9 cellular contexts compared by ENCODE assay signal in the genomic region with DNA sequence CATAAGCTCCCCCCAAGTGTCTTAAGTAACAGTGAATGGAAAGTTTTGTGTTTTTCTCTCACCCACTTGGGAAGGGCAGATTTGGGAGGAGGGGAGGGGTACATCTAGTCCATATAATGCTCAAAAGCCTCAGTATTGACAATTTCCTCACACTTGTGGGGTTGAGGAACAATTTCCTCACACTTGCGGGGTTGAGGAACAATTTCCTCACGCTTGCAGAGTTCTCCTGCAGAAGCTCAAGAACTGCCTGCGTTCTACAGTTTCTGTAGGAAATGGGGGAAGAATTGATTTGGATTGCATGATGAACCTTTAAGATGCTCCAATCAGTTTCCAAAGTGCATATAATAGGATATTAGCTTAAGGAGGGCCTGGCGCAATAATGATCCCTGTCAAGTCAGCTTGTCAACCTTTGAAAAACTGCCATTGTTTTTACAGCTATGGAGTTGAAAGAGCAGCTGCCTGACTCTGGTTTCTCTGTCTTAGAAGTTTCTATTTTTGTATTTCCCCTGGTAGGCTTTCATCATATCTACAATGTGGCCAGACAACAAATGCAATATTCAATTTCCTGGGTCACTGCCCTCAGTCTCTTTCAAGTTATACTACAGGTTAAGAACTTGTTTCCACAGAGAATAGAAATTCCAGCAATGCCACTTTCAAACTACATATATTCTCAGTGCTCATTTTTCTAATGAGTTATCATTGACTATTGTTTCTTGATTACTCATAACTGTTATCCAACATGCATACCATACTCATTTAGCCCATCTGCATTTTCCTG.
A peak's percentile ranks its signal among the peaks of the same experiment; 100 is the strongest.
DNase-seq lines count a peak whose midpoint lies in the region; ATAC-seq, FAIRE-seq and TF ChIP-seq lines count a peak whose summit lies in the region.
"Had no signal": no experiment of that assay in that cellular context is flagged by ENCODE, and none has a peak within 500 bp of the region (broad histone marks: within the 10 kb centered on the region; RNA-seq: fewer than 3 reads in every experiment).

No MANE protein-coding gene starts in this region.

- no peaks in the 10 kb centered on the region for H3K9me3 ChIP-seq in thyroid gland

- H3K27ac ChIP-seq in thyroid gland: peak overlapping the region; percentile 20 to 30 (median 22)
- H3K27ac ChIP-seq: foreskin keratinocyte had no signal

- no peak for DNase-seq in activated T-cell treated with anti-CD3 and anti-CD28 coated beads, Interleukin-2, amount 50 U/mL, for 4 hours
- no peak for DNase-seq in activated T-cell treated with anti-CD3 and anti-CD28 coated beads, Interleukin-2, amount 50 U/mL, for 1 hour
- DNase-seq in bronchial epithelial cell (ENCODE audit: low read depth): peak; percentile 31
- DNase-seq in thyroid gland: peak in 1 of 2 donors; percentile 4
- no peak for DNase-seq in activated CD8-positive, alpha-beta memory T cell treated with anti-CD3 and anti-CD28 coated beads for 24 hours
- DNase-seq in GM03348 (ENCODE audit: low spot score): no peak
- DNase-seq in natural killer cell: no peak

- H3K4me3 ChIP-seq in bronchial epithelial cell (ENCODE audit: low read depth, low read length): no peak overlapping the region
- H3K4me3 ChIP-seq in thyroid gland (replicated peaks in 1 of 3): no peak overlapping the region

- TF ChIP-seq POLR2A in thyroid gland (IDR thresholded peaks at IDR 0.05): no peak

- H3K36me3 ChIP-seq in bronchial epithelial cell (ENCODE audit: control insufficient read depth, insufficient read depth, low read length) (no peaks in the 10 kb centered on the region), thyroid gland (no peaks in the 10 kb centered on the region)

- 70 to 71% methylated on average over 4 of the region's 4 CpGs for WGBS in thyroid gland, 2 donors

- H3K27ac Mint-ChIP-seq in natural killer cell: peak overlapping the region in 1 of 2 donors; percentile 72

- peaks cover 17 to 25% of the 10 kb centered on the region in 2 donors for H3K4me1 ChIP-seq in thyroid gland

- no peak overlapping the region for H3K4me3 Mint-ChIP-seq in activated T-cell treated with anti-CD3 and anti-CD28 coated beads, Interleukin-2, amount 50 U/mL, for 4 hours
- no peak overlapping the region for H3K4me3 Mint-ChIP-seq in natural killer cell

- H3K27me3 Mint-ChIP-seq in activated T-cell treated with anti-CD3 and anti-CD28 coated beads, Interleukin-2, amount 50 U/mL, for 4 hours (ENCODE audit: low read depth): no peaks in the 10 kb centered on the region
- H3K27me3 Mint-ChIP-seq in natural killer cell (ENCODE audit: low read depth in 2 of 2): no peaks in the 10 kb centered on the region

- peaks cover 9% of the 10 kb centered on the region for H3K36me3 Mint-ChIP-seq in activated T-cell treated with anti-CD3 and anti-CD28 coated beads, Interleukin-2, amount 50 U/mL, for 4 hours (ENCODE audit: insufficient read depth)
- no peaks in the 10 kb centered on the region for H3K36me3 Mint-ChIP-seq in natural killer cell

- H3K4me1 Mint-ChIP-seq in activated T-cell treated with anti-CD3 and anti-CD28 coated beads, Interleukin-2, amount 50 U/mL, for 4 hours (ENCODE audit: low read depth): peaks cover 13% of the 10 kb centered on the region
- H3K4me1 Mint-ChIP-seq in natural killer cell: peaks cover 21 to 25% of the 10 kb centered on the region in 2 donors

- H3K9me3 Mint-ChIP-seq in activated T-cell treated with anti-CD3 and anti-CD28 coated beads, Interleukin-2, amount 50 U/mL, for 4 hours: no peaks in the 10 kb centered on the region
- no peaks in the 10 kb centered on the region for H3K9me3 Mint-ChIP-seq in natural killer cell

- H3K27me3 ChIP-seq in bronchial epithelial cell (ENCODE audit: control insufficient read depth, insufficient read depth, low read length) (no peaks in the 10 kb centered on the region), thyroid gland (no peaks in the 10 kb centered on the region)
- H3K27me3 ChIP-seq: foreskin keratinocyte had no signal

- ATAC-seq in activated T-cell treated with anti-CD3 and anti-CD28 coated beads, Interleukin-2, amount 50 U/mL, for 4 hours: peak; percentile 48 to 57
- peak; percentile 86 for ATAC-seq in HG03354 (IDR thresholded peaks at IDR 0.05; ENCODE audit: poor library complexity, severe bottlenecking, unreplicated experiment)
- no peak for ATAC-seq in natural killer cell
- ATAC-seq: foreskin keratinocyte had no signal

- no peak for TF ChIP-seq CTCF in bronchial epithelial cell (IDR thresholded peaks at IDR 0.05; ENCODE audit: insufficient read depth, low read length, severe bottlenecking)
- TF ChIP-seq CTCF in thyroid gland (IDR thresholded peaks at IDR 0.05): no peak
- no peak for TF ChIP-seq CTCF in natural killer cell (IDR thresholded peaks at IDR 0.05)

- no peak for FAIRE-seq in bronchial epithelial cell (lab: Jason Lieb, UNC)

- intact Hi-C loops in thyroid gland (cut with DNase I) (no loop called here), natural killer cell (cut with micrococcal nuclease) (no loop called here)

Comparison
In these comparisons a context has a peak if more than half of its experiments do, and no peak if none do; other contexts are left out.
1. ATAC-seq: peak in activated T-cell treated with anti-CD3 and anti-CD28 coated beads, Interleukin-2, amount 50 U/mL, for 4 hours (2 of 2) and HG03354 (single experiment); none in natural killer cell (0 of 3).